1 cellular context compared by ENCODE assay signal in genomic region chr2:78245394-78246140, GRCh38.
TF ChIP-seq lines count a peak whose summit lies in the region.

No MANE protein-coding gene starts in this region.

TF ChIP-seq in HepG2, 621 proteins besides CTCF, POLR2A, EP300 and RAD21 (continued from another document):
- TF ChIP-seq TEAD2 (CRISPR knock-in tag; IDR thresholded peaks at IDR 0.05) (no peak), ZNF33A (CRISPR knock-in tag; IDR thresholded peaks at IDR 0.05; ENCODE audit: borderline replicate concordance) (no peak), GZF1 (CRISPR knock-in tag; IDR thresholded peaks at IDR 0.05) (no peak), HOMEZ (CRISPR knock-in tag; IDR thresholded peaks at IDR 0.05; ENCODE audit: low read depth) (peak; percentile 69; the same call in 1 of the 2 replicates), NR1H2 (CRISPR knock-in tag; IDR thresholded peaks at IDR 0.05; ENCODE audit: borderline replicate concordance, low read depth) (no peak), MAFK (conservative IDR thresholded peaks at IDR 0.05 in 1 of 2, IDR thresholded peaks at IDR 0.05 in 1 of 2; ENCODE audit: low read length in 2 of 2) (peak; percentile 92 to 94), HMGA1 (CRISPR knock-in tag; conservative IDR thresholded peaks at IDR 0.05) (no peak), MAFF (IDR thresholded peaks at IDR 0.05; ENCODE audit: low read depth, low read length) (peak; percentile 88), ZNF543 (CRISPR knock-in tag; IDR thresholded peaks at IDR 0.05) (no peak), ZNF33B (CRISPR knock-in tag; IDR thresholded peaks at IDR 0.05) (no peak), HNRNPL (IDR thresholded peaks at IDR 0.05; ENCODE audit: low read depth, low read length) (no peak)
- TF ChIP-seq, protein P1, sequence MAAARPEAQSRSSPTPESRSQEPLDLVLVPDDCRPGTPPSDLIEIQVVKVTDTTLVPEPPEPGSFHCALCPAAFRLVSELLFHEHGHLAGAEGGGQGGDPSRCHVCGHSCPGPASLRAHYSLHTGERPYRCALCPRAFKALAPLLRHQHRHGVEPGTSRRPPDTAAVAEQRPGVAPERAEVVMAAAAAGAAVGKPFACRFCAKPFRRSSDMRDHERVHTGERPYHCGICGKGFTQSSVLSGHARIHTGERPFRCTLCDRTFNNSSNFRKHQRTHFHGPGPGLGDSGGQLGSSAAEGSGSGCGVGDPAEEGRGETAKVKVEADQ (CRISPR knock-in tag; IDR thresholded peaks at IDR 0.05; ENCODE audit: borderline replicate concordance): peak; percentile 49; the same call in 1 of the 2 replicates
